Comparison of ENCODE assay signal across 2 cellular contexts in the genomic region with DNA sequence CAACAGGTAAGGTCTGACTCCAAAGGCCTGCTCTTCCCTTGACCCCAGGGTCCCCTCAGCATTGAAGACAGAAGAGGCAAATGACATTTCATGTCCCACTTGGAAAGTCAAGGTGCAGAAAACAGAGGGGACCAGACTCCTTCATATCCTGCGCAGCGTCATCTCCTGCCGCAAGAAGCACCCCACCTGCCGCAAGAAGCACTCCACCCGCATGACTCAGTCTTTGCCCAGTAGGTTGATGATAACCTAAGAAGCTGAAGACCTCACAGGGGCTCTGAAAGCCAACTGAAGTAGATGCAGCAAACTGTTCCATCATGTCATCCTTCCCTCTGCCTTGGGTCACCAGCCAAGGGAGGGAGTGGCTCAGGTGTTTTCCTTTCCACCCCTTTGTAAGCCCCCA.
TF ChIP-seq lines count a peak whose summit lies in the region.

No MANE protein-coding gene starts in this region.

TF ChIP-seq in K562, 482 proteins besides CTCF, POLR2A, EP300 and RAD21:
- 0 out of 2 replicates have a peak, but pooled peaks have one; percentile 43 for TF ChIP-seq CREM (IDR thresholded peaks at IDR 0.05; ENCODE audit: low read depth)
- TF ChIP-seq RCOR1 (IDR thresholded peaks at IDR 0.05; ENCODE audit: borderline replicate concordance in 1 of 2, low read depth in 2 of 2, low read length in 2 of 2) = 0 out of 4 replicates have a peak, but pooled peaks of 1 of the 2 experiments have one; percentile 41
- no peak for TF ChIP-seq ZNF384 (IDR thresholded peaks at IDR 0.05; ENCODE audit: low read depth, low read length)
- peak; percentile 32; the same call in 1 of the 2 replicates for TF ChIP-seq CTBP1 (IDR thresholded peaks at IDR 0.05; ENCODE audit: borderline replicate concordance)
- TF ChIP-seq ZNF263 (CRISPR knock-in tag; IDR thresholded peaks at IDR 0.05; ENCODE audit: borderline replicate concordance) = 0 out of 2 replicates have a peak, but pooled peaks have one; percentile 14
- TF ChIP-seq ZEB2 (IDR thresholded peaks at IDR 0.05) = peak; percentile 46; the same call in 1 of the 2 replicates
- peak; percentile 64 for TF ChIP-seq NFE2 (IDR thresholded peaks at IDR 0.05; ENCODE audit: low read depth)
- TF ChIP-seq, protein P1, sequence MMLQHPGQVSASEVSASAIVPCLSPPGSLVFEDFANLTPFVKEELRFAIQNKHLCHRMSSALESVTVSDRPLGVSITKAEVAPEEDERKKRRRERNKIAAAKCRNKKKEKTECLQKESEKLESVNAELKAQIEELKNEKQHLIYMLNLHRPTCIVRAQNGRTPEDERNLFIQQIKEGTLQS (IDR thresholded peaks at IDR 0.05) = peak; percentile 66
- TF ChIP-seq, protein P1 (CRISPR knock-in tag; conservative IDR thresholded peaks at IDR 0.05) = no peak
- peak; percentile 33 to 40; a peak in 2 of 4 replicates for TF ChIP-seq NRF1 (conservative IDR thresholded peaks at IDR 0.05 in 1 of 2, IDR thresholded peaks at IDR 0.05 in 1 of 2)
- TF ChIP-seq, protein P2, sequence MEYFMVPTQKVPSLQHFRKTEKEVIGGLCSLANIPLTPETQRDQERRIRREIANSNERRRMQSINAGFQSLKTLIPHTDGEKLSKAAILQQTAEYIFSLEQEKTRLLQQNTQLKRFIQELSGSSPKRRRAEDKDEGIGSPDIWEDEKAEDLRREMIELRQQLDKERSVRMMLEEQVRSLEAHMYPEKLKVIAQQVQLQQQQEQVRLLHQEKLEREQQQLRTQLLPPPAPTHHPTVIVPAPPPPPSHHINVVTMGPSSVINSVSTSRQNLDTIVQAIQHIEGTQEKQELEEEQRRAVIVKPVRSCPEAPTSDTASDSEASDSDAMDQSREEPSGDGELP (CRISPR knock-in tag; IDR thresholded peaks at IDR 0.05; ENCODE audit: borderline replicate concordance) = no peak
- peak; percentile 77 for TF ChIP-seq CEBPG (CRISPR knock-in tag; IDR thresholded peaks at IDR 0.05)
- no peak for TF ChIP-seq CEBPG (tag; conservative IDR thresholded peaks at IDR 0.05 in 1 of 2, IDR thresholded peaks at IDR 0.05 in 1 of 2)
- TF ChIP-seq, protein P3, sequence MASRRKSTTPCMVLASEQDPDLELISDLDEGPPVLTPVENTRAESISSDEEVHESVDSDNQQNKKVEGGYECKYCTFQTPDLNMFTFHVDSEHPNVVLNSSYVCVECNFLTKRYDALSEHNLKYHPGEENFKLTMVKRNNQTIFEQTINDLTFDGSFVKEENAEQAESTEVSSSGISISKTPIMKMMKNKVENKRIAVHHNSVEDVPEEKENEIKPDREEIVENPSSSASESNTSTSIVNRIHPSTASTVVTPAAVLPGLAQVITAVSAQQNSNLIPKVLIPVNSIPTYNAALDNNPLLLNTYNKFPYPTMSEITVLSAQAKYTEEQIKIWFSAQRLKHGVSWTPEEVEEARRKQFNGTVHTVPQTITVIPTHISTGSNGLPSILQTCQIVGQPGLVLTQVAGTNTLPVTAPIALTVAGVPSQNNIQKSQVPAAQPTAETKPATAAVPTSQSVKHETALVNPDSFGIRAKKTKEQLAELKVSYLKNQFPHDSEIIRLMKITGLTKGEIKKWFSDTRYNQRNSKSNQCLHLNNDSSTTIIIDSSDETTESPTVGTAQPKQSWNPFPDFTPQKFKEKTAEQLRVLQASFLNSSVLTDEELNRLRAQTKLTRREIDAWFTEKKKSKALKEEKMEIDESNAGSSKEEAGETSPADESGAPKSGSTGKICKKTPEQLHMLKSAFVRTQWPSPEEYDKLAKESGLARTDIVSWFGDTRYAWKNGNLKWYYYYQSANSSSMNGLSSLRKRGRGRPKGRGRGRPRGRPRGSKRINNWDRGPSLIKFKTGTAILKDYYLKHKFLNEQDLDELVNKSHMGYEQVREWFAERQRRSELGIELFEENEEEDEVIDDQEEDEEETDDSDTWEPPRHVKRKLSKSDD (conservative IDR thresholded peaks at IDR 0.05; ENCODE audit: low read length) = no peak
- peak; percentile 45 for TF ChIP-seq FOSL1 (tag; conservative IDR thresholded peaks at IDR 0.05)
- TF ChIP-seq ILK (tag; IDR thresholded peaks at IDR 0.05; ENCODE audit: borderline replicate concordance, low read depth) = no peak
- 0 out of 2 replicates have a peak, but pooled peaks have one; percentile 21 for TF ChIP-seq ARID1B (IDR thresholded peaks at IDR 0.05)
- TF ChIP-seq JUN (IDR thresholded peaks at IDR 0.05; ENCODE audit: borderline replicate concordance, low read depth, low read length) = 0 out of 2 replicates have a peak, but pooled peaks have one; percentile 13
- TF ChIP-seq JUN (CRISPR knock-in tag; IDR thresholded peaks at IDR 0.05; ENCODE audit: borderline replicate concordance) = no peak
- TF ChIP-seq JUND (IDR thresholded peaks at IDR 0.05; ENCODE audit: borderline replicate concordance, low read depth, low read length) = peak; percentile 65
- peak; percentile 41; the same call in 1 of the 3 replicates for TF ChIP-seq JUND (tag; IDR thresholded peaks at IDR 0.05; ENCODE audit: borderline replicate concordance, low read depth, low read length)

TF ChIP-seq in SK-N-SH treated with all-trans-retinoic acid at 6 μM for 48 hours, 23 proteins besides CTCF, POLR2A, EP300 and RAD21:
- TF ChIP-seq ZNF70 (CRISPR knock-in tag; IDR thresholded peaks at IDR 0.05) (no peak), ZNF8 (CRISPR knock-in tag; IDR thresholded peaks at IDR 0.05) (no peak), GLIS3 (CRISPR knock-in tag; IDR thresholded peaks at IDR 0.05) (no peak), BACH2 (CRISPR knock-in tag; IDR thresholded peaks at IDR 0.05; ENCODE audit: borderline replicate concordance) (no peak), ARNTL (CRISPR knock-in tag; IDR thresholded peaks at IDR 0.05; ENCODE audit: borderline replicate concordance, low read depth) (no peak), ESRRG (CRISPR knock-in tag; IDR thresholded peaks at IDR 0.05) (no peak), OSR1 (CRISPR knock-in tag; IDR thresholded peaks at IDR 0.05) (no peak), TOX (CRISPR knock-in tag; IDR thresholded peaks at IDR 0.05; ENCODE audit: borderline replicate concordance) (no peak), CSDC2 (CRISPR knock-in tag; IDR thresholded peaks at IDR 0.05) (no peak), SNAI2 (CRISPR knock-in tag; IDR thresholded peaks at IDR 0.05) (no peak), TCF4 (CRISPR knock-in tag; IDR thresholded peaks at IDR 0.05; ENCODE audit: borderline replicate concordance) (no peak), ZFP30 (CRISPR knock-in tag; IDR thresholded peaks at IDR 0.05) (no peak), ZC3H10 (CRISPR knock-in tag; IDR thresholded peaks at IDR 0.05) (no peak)
- TF ChIP-seq, protein P4, sequence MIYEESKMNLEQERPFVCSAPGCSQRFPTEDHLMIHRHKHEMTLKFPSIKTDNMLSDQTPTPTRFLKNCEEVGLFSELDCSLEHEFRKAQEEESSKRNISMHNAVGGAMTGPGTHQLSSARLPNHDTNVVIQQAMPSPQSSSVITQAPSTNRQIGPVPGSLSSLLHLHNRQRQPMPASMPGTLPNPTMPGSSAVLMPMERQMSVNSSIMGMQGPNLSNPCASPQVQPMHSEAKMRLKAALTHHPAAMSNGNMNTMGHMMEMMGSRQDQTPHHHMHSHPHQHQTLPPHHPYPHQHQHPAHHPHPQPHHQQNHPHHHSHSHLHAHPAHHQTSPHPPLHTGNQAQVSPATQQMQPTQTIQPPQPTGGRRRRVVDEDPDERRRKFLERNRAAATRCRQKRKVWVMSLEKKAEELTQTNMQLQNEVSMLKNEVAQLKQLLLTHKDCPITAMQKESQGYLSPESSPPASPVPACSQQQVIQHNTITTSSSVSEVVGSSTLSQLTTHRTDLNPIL (CRISPR knock-in tag; IDR thresholded peaks at IDR 0.05; ENCODE audit: low read depth) = no peak
- TF ChIP-seq, protein P5, sequence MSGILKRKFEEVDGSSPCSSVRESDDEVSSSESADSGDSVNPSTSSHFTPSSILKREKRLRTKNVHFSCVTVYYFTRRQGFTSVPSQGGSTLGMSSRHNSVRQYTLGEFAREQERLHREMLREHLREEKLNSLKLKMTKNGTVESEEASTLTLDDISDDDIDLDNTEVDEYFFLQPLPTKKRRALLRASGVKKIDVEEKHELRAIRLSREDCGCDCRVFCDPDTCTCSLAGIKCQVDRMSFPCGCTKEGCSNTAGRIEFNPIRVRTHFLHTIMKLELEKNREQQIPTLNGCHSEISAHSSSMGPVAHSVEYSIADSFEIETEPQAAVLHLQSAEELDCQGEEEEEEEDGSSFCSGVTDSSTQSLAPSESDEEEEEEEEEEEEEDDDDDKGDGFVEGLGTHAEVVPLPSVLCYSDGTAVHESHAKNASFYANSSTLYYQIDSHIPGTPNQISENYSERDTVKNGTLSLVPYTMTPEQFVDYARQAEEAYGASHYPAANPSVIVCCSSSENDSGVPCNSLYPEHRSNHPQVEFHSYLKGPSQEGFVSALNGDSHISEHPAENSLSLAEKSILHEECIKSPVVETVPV (CRISPR knock-in tag; IDR thresholded peaks at IDR 0.05) = no peak
- TF ChIP-seq, protein P6, sequence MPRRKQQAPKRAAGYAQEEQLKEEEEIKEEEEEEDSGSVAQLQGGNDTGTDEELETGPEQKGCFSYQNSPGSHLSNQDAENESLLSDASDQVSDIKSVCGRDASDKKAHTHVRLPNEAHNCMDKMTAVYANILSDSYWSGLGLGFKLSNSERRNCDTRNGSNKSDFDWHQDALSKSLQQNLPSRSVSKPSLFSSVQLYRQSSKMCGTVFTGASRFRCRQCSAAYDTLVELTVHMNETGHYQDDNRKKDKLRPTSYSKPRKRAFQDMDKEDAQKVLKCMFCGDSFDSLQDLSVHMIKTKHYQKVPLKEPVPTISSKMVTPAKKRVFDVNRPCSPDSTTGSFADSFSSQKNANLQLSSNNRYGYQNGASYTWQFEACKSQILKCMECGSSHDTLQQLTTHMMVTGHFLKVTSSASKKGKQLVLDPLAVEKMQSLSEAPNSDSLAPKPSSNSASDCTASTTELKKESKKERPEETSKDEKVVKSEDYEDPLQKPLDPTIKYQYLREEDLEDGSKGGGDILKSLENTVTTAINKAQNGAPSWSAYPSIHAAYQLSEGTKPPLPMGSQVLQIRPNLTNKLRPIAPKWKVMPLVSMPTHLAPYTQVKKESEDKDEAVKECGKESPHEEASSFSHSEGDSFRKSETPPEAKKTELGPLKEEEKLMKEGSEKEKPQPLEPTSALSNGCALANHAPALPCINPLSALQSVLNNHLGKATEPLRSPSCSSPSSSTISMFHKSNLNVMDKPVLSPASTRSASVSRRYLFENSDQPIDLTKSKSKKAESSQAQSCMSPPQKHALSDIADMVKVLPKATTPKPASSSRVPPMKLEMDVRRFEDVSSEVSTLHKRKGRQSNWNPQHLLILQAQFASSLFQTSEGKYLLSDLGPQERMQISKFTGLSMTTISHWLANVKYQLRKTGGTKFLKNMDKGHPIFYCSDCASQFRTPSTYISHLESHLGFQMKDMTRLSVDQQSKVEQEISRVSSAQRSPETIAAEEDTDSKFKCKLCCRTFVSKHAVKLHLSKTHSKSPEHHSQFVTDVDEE (CRISPR knock-in tag; IDR thresholded peaks at IDR 0.05) = no peak
